8 cellular contexts compared by ENCODE assay signal in the genomic region with DNA sequence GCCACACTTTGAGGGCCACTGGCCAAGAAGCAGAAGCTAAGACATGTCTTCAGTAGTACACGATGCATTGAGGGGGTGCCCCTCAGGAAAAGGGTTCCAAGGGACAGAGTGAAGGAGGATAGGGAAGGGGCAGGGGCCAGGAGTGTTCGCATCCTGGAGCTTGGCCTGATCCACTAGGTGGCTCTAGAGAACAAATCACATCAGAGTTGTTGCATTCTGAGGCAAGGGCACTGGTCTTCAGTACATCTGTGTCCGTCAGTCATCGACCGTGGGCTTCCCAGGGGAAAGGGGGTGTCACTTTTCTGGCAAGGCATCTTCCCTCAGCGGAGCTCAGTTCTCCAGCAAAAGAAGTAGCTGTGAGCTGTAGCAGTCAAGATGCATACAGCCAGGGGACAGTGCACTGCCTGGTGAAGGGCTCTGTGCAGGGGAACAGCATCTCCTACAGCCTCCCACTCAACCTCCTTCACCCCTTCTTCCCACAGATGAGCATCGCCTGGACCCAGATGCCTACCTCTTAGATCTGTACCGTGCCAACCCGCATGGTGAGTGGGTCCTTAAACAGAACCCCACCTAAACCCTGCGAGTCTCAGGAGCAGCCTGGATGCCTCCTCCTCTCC. TPM values are rescaled to one million over a fixed set of nuclear protein-coding genes. Genes with fewer than 3 reads are reported as not detected.
DNase-seq lines count a peak whose midpoint lies in the region; ATAC-seq, FAIRE-seq and TF ChIP-seq lines count a peak whose summit lies in the region.
"Had no signal": no experiment of that assay in that cellular context is flagged by ENCODE, and none has a peak within 500 bp of the region (broad histone marks: within the 10 kb centered on the region; RNA-seq: fewer than 3 reads in every experiment).

No MANE protein-coding gene starts in this region.

- H3K9ac ChIP-seq in MM.1S (ENCODE audit: low read length) (no peak overlapping the region), kidney (ENCODE audit: low read length in 2 of 2) (no peak overlapping the region)

- H3K27me3 ChIP-seq in MM.1S (replicated peaks; ENCODE audit: insufficient read depth, low read length) (peaks cover 16% of the 10 kb centered on the region), uterus (peaks cover 2 to 9% of the 10 kb centered on the region in 2 donors)

- CTCF ChIA-PET in GM10248 (lab: Yijun Ruan, JAX), result interaction anchor here (0.7 to 5.3 kb wide), 17 partner anchors 9 to 431 kb away, joined by 3 to 39 read pairs (median 4); a partner anchor contains a TSS

- H3K4me3 ChIP-seq in MM.1S (ENCODE audit: low read length) (no peak overlapping the region), WI38 (ENCODE audit: low read depth, low read length) (no peak overlapping the region), kidney (ENCODE audit: low read length in 2 of 2) (no peak overlapping the region), uterus (no peak overlapping the region)
- H3K4me3 ChIP-seq: mucosa of descending colon had no signal

- no peak overlapping the region for H3K4me2 ChIP-seq in MM.1S (ENCODE audit: low read depth, low read length)

- no peaks in the 10 kb centered on the region for H3F3A ChIP-seq in MM.1S (ENCODE audit: insufficient read depth, low read length)

- intact Hi-C loops in kidney (cut with DNase I), result loop anchor here (10.0 kb wide), 2 partner anchors 105 to 395 kb away; no protein-coding TSS in a partner anchor
- intact Hi-C loops in uterus (cut with DNase I; ENCODE audit: low total_unique reads), result loop anchor here (10.0 kb wide), 1 partner anchor 85 kb away; no protein-coding TSS in a partner anchor

- no peaks in the 10 kb centered on the region for H3K9me2 ChIP-seq in MM.1S (replicated peaks; ENCODE audit: insufficient read depth, low read length)

- H3K9me3 ChIP-seq in MM.1S (replicated peaks; ENCODE audit: insufficient read depth, low read length) (no peaks in the 10 kb centered on the region), kidney (ENCODE audit: control insufficient read depth in 1 of 2, low read length in 2 of 2) (no peaks in the 10 kb centered on the region), uterus (no peaks in the 10 kb centered on the region)
- H3K9me3 ChIP-seq: mucosa of descending colon had no signal

- POLR2A ChIA-PET in GM10248 (lab: Yijun Ruan, JAX), result no interaction called here

- no peaks in the 10 kb centered on the region for H4K20me1 ChIP-seq in MM.1S (ENCODE audit: insufficient read depth, low read length)

- no peak for FAIRE-seq in kidney (lab: Jason Lieb, UNC)

- DNase-seq in GM10248 (ENCODE audit: extremely low spot score) (peak; percentile 51), MM.1S (no peak), kidney (no peak), NCI-H774 (lab: John Stamatoyannopoulos, UW) (no peak), uterus (no peak)

- H3K27ac ChIP-seq in MM.1S (ENCODE audit: low read length) (no peak overlapping the region), kidney (ENCODE audit: low read depth in 2 of 2, low read length in 2 of 2) (no peak overlapping the region), uterus (no peak overlapping the region)

- H3K36me3 ChIP-seq in MM.1S (replicated peaks; ENCODE audit: insufficient read depth, low read length), result no peaks in the 10 kb centered on the region
- no peaks in the 10 kb centered on the region for H3K36me3 ChIP-seq in kidney (ENCODE audit: control insufficient read depth in 1 of 2, insufficient read depth in 2 of 2, low read length in 2 of 2)
- H3K36me3 ChIP-seq in uterus, result no peaks in the 10 kb centered on the region

- TF ChIP-seq CTCF in GM10248 (IDR thresholded peaks at IDR 0.05; ENCODE audit: control extremely low read depth, extremely low read depth, low read depth, missing control alignments) (peak; percentile 68), MM.1S (IDR thresholded peaks at IDR 0.05; ENCODE audit: low read length) (peak; percentile 49), WI38 (IDR thresholded peaks at IDR 0.05; ENCODE audit: low read depth, low read length) (0 out of 2 replicates have a peak, but pooled peaks have one; percentile 20), kidney (IDR thresholded peaks at IDR 0.05; ENCODE audit: borderline replicate concordance, extremely low read depth, insufficient read depth) (peak; percentile 39), uterus (IDR thresholded peaks at IDR 0.05) (no peak)

- no peaks in the 10 kb centered on the region for H3K79me2 ChIP-seq in MM.1S (ENCODE audit: low read length)

- no peak overlapping the region for H2AFZ ChIP-seq in MM.1S (ENCODE audit: low read length)

- ATAC-seq in HG03280 (IDR thresholded peaks at IDR 0.05; ENCODE audit: unreplicated experiment), result no peak
- ATAC-seq: mucosa of descending colon had no signal

- no peak for TF ChIP-seq POLR2A in uterus (IDR thresholded peaks at IDR 0.05)

- H3K4me1 ChIP-seq in MM.1S (ENCODE audit: low read length) (peaks cover 9% of the 10 kb centered on the region; the same call in 1 of the 2 replicates), kidney (ENCODE audit: control insufficient read depth in 1 of 2, insufficient read depth in 1 of 2, low read depth in 1 of 2, low read length in 2 of 2) (peaks cover 4% of the 10 kb centered on the region in 2 donors), uterus (no peaks in the 10 kb centered on the region)

RNA-seq across cellular contexts. Expression of a gene that starts 47.8 kb away (rescaled TPM):
- total RNA-seq in kidney (20.2 TPM), uterus (1 to 10 TPM in 1 of 4 donors, under 1 TPM in 1, not detected in 2; 0.21 to 1.2 TPM)
- 1.3 TPM for polyA plus RNA-seq in kidney (ENCODE audit: insufficient read depth, low read depth, low replicate concordance)
- total RNA-seq: mucosa of descending colon had no signal

Comparison
In these comparisons a context has a peak if more than half of its experiments do, and no peak if none do; other contexts are left out.
1. CTCF ChIP-seq: peak in GM10248 (single experiment), MM.1S (single experiment), WI38 (single experiment) and kidney (single experiment); none in uterus (0 of 4).